ENCODE assay signal across 13 cellular contexts in genomic region chrX:71251456-71251973, GRCh38. TPM values are rescaled to one million over a fixed set of nuclear protein-coding genes. Genes with fewer than 3 reads are reported as not detected.
DNase-seq lines count a peak whose midpoint lies in the region; ATAC-seq and TF ChIP-seq lines count a peak whose summit lies in the region.
"Had no signal": no experiment of that assay in that cellular context is flagged by ENCODE, and none has a peak within 500 bp of the region (broad histone marks: within the 10 kb centered on the region; RNA-seq: fewer than 3 reads in every experiment).

No MANE protein-coding gene starts in this region.

- peak; percentile 19 for DNase-seq in stimulated activated naive CD4-positive, alpha-beta T cell treated with Interleukin-2 at 50 U/mL for 16 hours (lab: John Stamatoyannopoulos, UW)
- DNase-seq in stimulated activated naive CD4-positive, alpha-beta T cell (lab: John Stamatoyannopoulos, UW): no peak
- peak in 1 of 9 donors; percentile 45 for DNase-seq in naive thymus-derived CD4-positive, alpha-beta T cell
- DNase-seq in breast epithelium (ENCODE audit: low spot score in 2 of 2): no peak
- no peak for DNase-seq in NOMO-1 (lab: John Stamatoyannopoulos, UW; ENCODE audit: unreplicated experiment in 2 of 2)
- DNase-seq: CD8-positive, alpha-beta memory T cell; NCI-H1092 treated with DMSO at 0.1 percent for 48 hours had no signal

- no peaks in the 10 kb centered on the region for H3K27me3 ChIP-seq in naive thymus-derived CD4-positive, alpha-beta T cell (ENCODE audit: control insufficient read depth in 2 of 2, insufficient read depth in 2 of 2, low read length in 2 of 2)
- peaks cover 0 to 51% of the 10 kb centered on the region in 2 donors for H3K27me3 ChIP-seq in breast epithelium
- H3K27me3 ChIP-seq: right atrium auricular region had no signal

- peak overlapping the region; percentile 14 for H3K27ac ChIP-seq in naive thymus-derived CD4-positive, alpha-beta T cell (ENCODE audit: low read depth, low read length)
- H3K27ac ChIP-seq in breast epithelium: no peak overlapping the region
- H3K27ac ChIP-seq: right atrium auricular region had no signal

- no peak for TF ChIP-seq POLR2A in breast epithelium (IDR thresholded peaks at IDR 0.05)

- H3K9me3 ChIP-seq in naive thymus-derived CD4-positive, alpha-beta T cell (ENCODE audit: control insufficient read depth in 2 of 3, low read length in 3 of 3): no peaks in the 10 kb centered on the region
- H3K9me3 ChIP-seq in breast epithelium: no peaks in the 10 kb centered on the region
- H3K9me3 ChIP-seq: right atrium auricular region had no signal

- H3K4me3 ChIP-seq in naive thymus-derived CD4-positive, alpha-beta T cell (ENCODE audit: low read length): no peak overlapping the region
- H3K4me3 ChIP-seq in breast epithelium: no peak overlapping the region
- H3K4me3 ChIP-seq: right atrium auricular region had no signal

- intact Hi-C loops in naive thymus-derived CD4-positive, alpha-beta T cell (cut with micrococcal nuclease): no loop called here
- intact Hi-C loops in breast epithelium (cut with DNase I; ENCODE audit: low total_unique reads): no loop called here

- H3K4me1 ChIP-seq in naive thymus-derived CD4-positive, alpha-beta T cell (ENCODE audit: control insufficient read depth in 2 of 2, insufficient read depth in 2 of 2, low read length in 2 of 2): peaks cover 0 to 20% of the 10 kb centered on the region in 2 donors
- no peaks in the 10 kb centered on the region for H3K4me1 ChIP-seq in breast epithelium

- POLR2A ChIA-PET in naive thymus-derived CD4-positive, alpha-beta T cell (lab: Charles Lee): interaction anchor here (1.5 kb wide), 1 partner anchor 69 kb away, joined by 5 read pairs; no protein-coding TSS in a partner anchor

- H3K27me3 Mint-ChIP-seq in activated T-helper 17 cell treated with anti-CD3 and anti-CD28 coated beads, Interleukin-2, amount 50 U/mL, for 72 hours: no peaks in the 10 kb centered on the region
- H3K27me3 Mint-ChIP-seq in naive thymus-derived CD4-positive, alpha-beta T cell: no peaks in the 10 kb centered on the region

- no peak overlapping the region for H3K27ac Mint-ChIP-seq in activated T-helper 17 cell treated with anti-CD3 and anti-CD28 coated beads, Interleukin-2, amount 50 U/mL, for 72 hours
- H3K27ac Mint-ChIP-seq in naive thymus-derived CD4-positive, alpha-beta T cell: peak overlapping the region in 4 of 9 donors; percentile 0 to 38 (median 20)

- H3K9me3 Mint-ChIP-seq in activated T-helper 17 cell treated with anti-CD3 and anti-CD28 coated beads, Interleukin-2, amount 50 U/mL, for 72 hours: no peaks in the 10 kb centered on the region
- peaks cover 0 to 3% (median 0%) of the 10 kb centered on the region in 11 donors for H3K9me3 Mint-ChIP-seq in naive thymus-derived CD4-positive, alpha-beta T cell
- H3K9me3 Mint-ChIP-seq: CD8-positive, alpha-beta memory T cell had no signal

- ATAC-seq in activated T-helper 17 cell treated with anti-CD3 and anti-CD28 coated beads, Interleukin-2, amount 50 U/mL, for 72 hours (replicated peaks): peak; percentile 26
- no peak for ATAC-seq in naive thymus-derived CD4-positive, alpha-beta T cell
- ATAC-seq in HG02571 (IDR thresholded peaks at IDR 0.05; ENCODE audit: unreplicated experiment): no peak
- no peak for ATAC-seq in GM19452 (IDR thresholded peaks at IDR 0.05; ENCODE audit: unreplicated experiment)
- ATAC-seq: left lobe of liver had no signal

- peak overlapping the region; percentile 74 for H3K4me3 Mint-ChIP-seq in activated T-helper 17 cell treated with anti-CD3 and anti-CD28 coated beads, Interleukin-2, amount 50 U/mL, for 72 hours
- peak overlapping the region in 5 of 10 donors; percentile 47 to 94 (median 79) for H3K4me3 Mint-ChIP-seq in naive thymus-derived CD4-positive, alpha-beta T cell

- peaks cover 0 to 39% (median 0%) of the 10 kb centered on the region in 3 experiments for H3K36me3 ChIP-seq in naive thymus-derived CD4-positive, alpha-beta T cell (ENCODE audit: control insufficient read depth in 2 of 3, insufficient read depth in 3 of 3, low read length in 3 of 3)
- H3K36me3 ChIP-seq in breast epithelium: no peaks in the 10 kb centered on the region

- CTCF ChIA-PET in naive thymus-derived CD4-positive, alpha-beta T cell (lab: Charles Lee): no interaction called here

- TF ChIP-seq CTCF in breast epithelium (IDR thresholded peaks at IDR 0.05): no peak

- H3K36me3 Mint-ChIP-seq in activated T-helper 17 cell treated with anti-CD3 and anti-CD28 coated beads, Interleukin-2, amount 50 U/mL, for 72 hours (ENCODE audit: low read depth): peaks cover 34% of the 10 kb centered on the region
- peaks cover 0 to 9% (median 2%) of the 10 kb centered on the region in 5 donors for H3K36me3 Mint-ChIP-seq in naive thymus-derived CD4-positive, alpha-beta T cell

- peaks cover 9% of the 10 kb centered on the region for H3K4me1 Mint-ChIP-seq in activated T-helper 17 cell treated with anti-CD3 and anti-CD28 coated beads, Interleukin-2, amount 50 U/mL, for 72 hours
- H3K4me1 Mint-ChIP-seq in naive thymus-derived CD4-positive, alpha-beta T cell: peaks cover 0 to 30% (median 18%) of the 10 kb centered on the region in 7 donors

RNA-seq across cellular contexts. Expression of gene ZMYM3, which starts 2.4 kb away (rescaled TPM):
- 10 to 100 TPM; 18.3 TPM for total RNA-seq in activated T-helper 17 cell treated with anti-CD3 and anti-CD28 coated beads, Interleukin-2, amount 50 U/mL, for 72 hours
- total RNA-seq in naive thymus-derived CD4-positive, alpha-beta T cell: 10 to 100 TPM; 21.2 to 34.1 (median 21.6) TPM
- 1 to 10 TPM; 6.7 to 7.8 TPM for polyA plus RNA-seq in naive thymus-derived CD4-positive, alpha-beta T cell
- total RNA-seq in breast epithelium: 10 to 100 TPM; 11.5 to 17.6 (median 11.5) TPM

RNA-seq across cellular contexts. Expression of gene GJB1, which starts 28.5 kb away (rescaled TPM):
- under 1 TPM in 1 of 2 donors, not detected in 1; 0.21 TPM for total RNA-seq in activated T-helper 17 cell treated with anti-CD3 and anti-CD28 coated beads, Interleukin-2, amount 50 U/mL, for 72 hours
- not detected for total RNA-seq in naive thymus-derived CD4-positive, alpha-beta T cell
- not detected for polyA plus RNA-seq in naive thymus-derived CD4-positive, alpha-beta T cell
- 1 to 10 TPM in 2 of 3 donors, not detected in 1; 1.8 to 6.9 TPM for total RNA-seq in breast epithelium
- total RNA-seq: CD8-positive, alpha-beta memory T cell; fibroblast of lung; right atrium auricular region had no signal
- polyA plus RNA-seq: CD8-positive, alpha-beta memory T cell; fibroblast of lung had no signal

RNA-seq across cellular contexts. Expression of gene NONO, which starts 31.9 kb away (rescaled TPM):
- 100 to 1,000 TPM; 394 to 499 TPM for total RNA-seq in activated T-helper 17 cell treated with anti-CD3 and anti-CD28 coated beads, Interleukin-2, amount 50 U/mL, for 72 hours
- total RNA-seq in naive thymus-derived CD4-positive, alpha-beta T cell: 100 to 1,000 TPM; 334 to 488 (median 371) TPM
- 100 to 1,000 TPM; 184 to 220 TPM for polyA plus RNA-seq in naive thymus-derived CD4-positive, alpha-beta T cell
- total RNA-seq in breast epithelium: 100 to 1,000 TPM; 247 to 260 (median 257) TPM

RNA-seq across cellular contexts. Expression of gene ITGB1BP2, which starts 50.0 kb away (rescaled TPM):
- 1 to 10 TPM; 7.4 to 9.2 TPM for total RNA-seq in activated T-helper 17 cell treated with anti-CD3 and anti-CD28 coated beads, Interleukin-2, amount 50 U/mL, for 72 hours
- 1 to 10 TPM; 2.4 to 6.0 (median 4.6) TPM for total RNA-seq in naive thymus-derived CD4-positive, alpha-beta T cell
- not detected for polyA plus RNA-seq in naive thymus-derived CD4-positive, alpha-beta T cell
- 1 to 10 TPM in 2 of 3 donors, not detected in 1; 1.0 to 1.6 TPM for total RNA-seq in breast epithelium
- polyA plus RNA-seq: CD8-positive, alpha-beta memory T cell had no signal
